8 cellular contexts compared by ENCODE assay signal in genomic region chr11:1389103-1389931, GRCh38. TPM values are rescaled to one million over a fixed set of nuclear protein-coding genes. Genes with fewer than 3 reads are reported as not detected.
A peak's percentile ranks its signal among the peaks of the same experiment; 100 is the strongest.
DNase-seq lines count a peak whose midpoint lies in the region; ATAC-seq and TF ChIP-seq lines count a peak whose summit lies in the region.

No MANE protein-coding gene starts in this region.

- H3K27me3 ChIP-seq in Panc1 (ENCODE audit: control insufficient read depth, insufficient read depth, low read length): no peaks in the 10 kb centered on the region

- POLR2A ChIA-PET in Panc1 (lab: Charles Lee): interaction anchor here (0.7 kb wide), 2 partner anchors 79 to 88 kb away, joined by 3 to 4 read pairs; no protein-coding TSS in a partner anchor

- peak; percentile 96 for DNase-seq in Caki2 (ENCODE audit: low read depth)
- DNase-seq in Panc1 (ENCODE audit: low read depth, low spot score): peak; percentile 81
- DNase-seq in fibroblast of mammary gland (ENCODE audit: low read depth): peak; percentile 92
- peak; percentile 95 for DNase-seq in naive B cell
- peak; percentile 92 to 95 for DNase-seq in stimulated activated CD8-positive, alpha-beta memory T cell treated with anti-CD3 and anti-CD28 coated beads, Interleukin-7, amount 100 ng/mL, for 48 hours (ENCODE audit: extremely low read depth in 1 of 2, low read depth in 1 of 2)

- intact Hi-C loops in Panc1 (cut with micrococcal nuclease; ENCODE audit: unreplicated experiment): no loop called here

- H3K4me1 Mint-ChIP-seq in IgD-negative memory B cell (peaks cover 9 to 25% (median 13%) of the 10 kb centered on the region in 3 donors), naive B cell (peaks cover 9 to 15% (median 15%) of the 10 kb centered on the region in 3 donors)
- peaks cover 9% of the 10 kb centered on the region for H3K4me1 Mint-ChIP-seq in activated T-helper 17 cell treated with anti-CD3 and anti-CD28 coated beads, Interleukin-2, amount 50 U/mL, for 72 hours

- CTCF ChIA-PET in Panc1 (lab: Charles Lee): interaction anchor here (0.6 to 0.7 kb wide), 2 partner anchors 78 to 447 kb away, joined by 5 to 6 read pairs; no protein-coding TSS in a partner anchor

- no peaks in the 10 kb centered on the region for H3K36me3 ChIP-seq in Panc1 (ENCODE audit: control insufficient read depth, insufficient read depth, low read length)

- TF ChIP-seq CTCF in Panc1 (IDR thresholded peaks at IDR 0.05) (no peak; the same call in 1 of the 2 replicates), fibroblast of mammary gland (conservative IDR thresholded peaks at IDR 0.05; ENCODE audit: control insufficient read depth, insufficient read depth, low read depth, low read length) (no peak)

- H3K27ac Mint-ChIP-seq in IgD-negative memory B cell (peak overlapping the region in 2 of 3 donors; percentile 18 to 71), naive B cell (peak overlapping the region in 3 of 6 donors; percentile 19 to 81 (median 66))
- no peak overlapping the region for H3K27ac Mint-ChIP-seq in activated T-helper 17 cell treated with anti-CD3 and anti-CD28 coated beads, Interleukin-2, amount 50 U/mL, for 72 hours

- H3K9me3 Mint-ChIP-seq in IgD-negative memory B cell (peaks cover 0 to 4% (median 0%) of the 10 kb centered on the region in 3 donors), naive B cell (peaks cover 0 to 1% (median 0%) of the 10 kb centered on the region in 7 donors)
- H3K9me3 Mint-ChIP-seq in activated T-helper 17 cell treated with anti-CD3 and anti-CD28 coated beads, Interleukin-2, amount 50 U/mL, for 72 hours: no peaks in the 10 kb centered on the region

- no peaks in the 10 kb centered on the region for H3K9me3 ChIP-seq in Panc1 (ENCODE audit: control insufficient read depth, insufficient read depth, low read depth, low read length)

- peaks cover 22% of the 10 kb centered on the region for H3K4me1 ChIP-seq in Panc1 (ENCODE audit: control insufficient read depth, insufficient read depth, low read length)

- H3K4me3 Mint-ChIP-seq in IgD-negative memory B cell (peak overlapping the region; percentile 68 to 83 (median 76)), naive B cell (peak overlapping the region; percentile 71 to 86 (median 80))
- H3K4me3 Mint-ChIP-seq in activated T-helper 17 cell treated with anti-CD3 and anti-CD28 coated beads, Interleukin-2, amount 50 U/mL, for 72 hours: peak overlapping the region; percentile 52

- peaks cover 19% of the 10 kb centered on the region for H3K27me3 Mint-ChIP-seq in IgD-negative memory B cell
- H3K27me3 Mint-ChIP-seq in activated T-helper 17 cell treated with anti-CD3 and anti-CD28 coated beads, Interleukin-2, amount 50 U/mL, for 72 hours: peaks cover 15% of the 10 kb centered on the region
- peaks cover 15 to 45% (median 38%) of the 10 kb centered on the region in 3 donors for H3K27me3 Mint-ChIP-seq in naive B cell

- BruUV-seq in Panc1 (replicated peaks; lab: Mats Ljungman, UMichigan): no TSS peak

- H3K4me3 ChIP-seq in Panc1 (ENCODE audit: low read depth in 2 of 2, low read length in 2 of 2) (peak overlapping the region; percentile 67 to 73), fibroblast of mammary gland (ENCODE audit: control insufficient read depth, low read depth, low read length) (peak overlapping the region; percentile 44)

- in situ Hi-C loops in Caki2 (cut with HindIII; ENCODE audit: low pct_unique_long_range_greater_than_20kb, low sequenced_read_pairs) (no loop called here), Panc1 (cut with HindIII; ENCODE audit: low pct_unique_long_range_greater_than_20kb, low sequenced_read_pairs) (no loop called here)

- peak overlapping the region; percentile 89 for H3K27ac ChIP-seq in Panc1 (ENCODE audit: low read length)

- ATAC-seq in GM21576 (IDR thresholded peaks at IDR 0.05; ENCODE audit: unreplicated experiment) (peak; percentile 83), Panc1 (peak; percentile 97), naive B cell (ENCODE audit: low read depth in 2 of 2) (peak; percentile 93 to 95)
- peak; percentile 95 for ATAC-seq in activated T-helper 17 cell treated with anti-CD3 and anti-CD28 coated beads, Interleukin-2, amount 50 U/mL, for 72 hours (replicated peaks)

- H3K36me3 Mint-ChIP-seq in IgD-negative memory B cell (peaks cover 3% of the 10 kb centered on the region), naive B cell (no peaks in the 10 kb centered on the region)
- H3K36me3 Mint-ChIP-seq in activated T-helper 17 cell treated with anti-CD3 and anti-CD28 coated beads, Interleukin-2, amount 50 U/mL, for 72 hours (ENCODE audit: low read depth): no peaks in the 10 kb centered on the region

RNA-seq across cellular contexts. Expression of gene BRSK2, which starts 0.4 kb away (rescaled TPM):
- 2.4 and 4.8 TPM in 2 replicates for total RNA-seq in Caki2 (2014; rRNA removed; shearing (Covaris generic); ENCODE audit: low replicate concordance)
- polyA plus RNA-seq in IgD-negative memory B cell: not detected
- 32.2 TPM for total RNA-seq in Panc1 (2021; ENCODE audit: unreplicated experiment)
- 47.7 TPM for polyA plus RNA-seq in Panc1 (2012; ENCODE audit: insufficient read length)
- 1 to 10 TPM in 1 of 2 donors, under 1 TPM in 1; 0.09 to 3.3 TPM for total RNA-seq in activated T-helper 17 cell treated with anti-CD3 and anti-CD28 coated beads, Interleukin-2, amount 50 U/mL, for 72 hours
- under 1 TPM in 2 of 6 donors, not detected in 4; 0.10 TPM for polyA plus RNA-seq in naive B cell (ENCODE audit: low read depth in 6 of 6)

Comparison
In these comparisons a context has a peak if more than half of its experiments do, and no peak if none do; other contexts are left out.
1. Peak in every context shown above with its lines: DNase-seq, ATAC-seq, H3K4me3 ChIP-seq and H3K27ac ChIP-seq.